10 cellular contexts compared by ENCODE assay signal in genomic region chr10:79223346-79224048, GRCh38.
DNase-seq lines count a peak whose midpoint lies in the region; ATAC-seq and TF ChIP-seq lines count a peak whose summit lies in the region.
"Had no signal": no experiment of that assay in that cellular context is flagged by ENCODE, and none has a peak within 500 bp of the region (broad histone marks: within the 10 kb centered on the region; RNA-seq: fewer than 3 reads in every experiment).

No MANE protein-coding gene starts in this region.

- no peaks in the 10 kb centered on the region for H3K36me3 Mint-ChIP-seq in WTC11
- H3K36me3 Mint-ChIP-seq in glutamatergic neuron (ENCODE audit: unreplicated experiment): no peaks in the 10 kb centered on the region

- TF ChIP-seq CTCF in WTC11 (IDR thresholded peaks at IDR 0.05) (no peak), glutamatergic neuron (IDR thresholded peaks at IDR 0.05; ENCODE audit: partially characterized antibody, unreplicated experiment) (no peak), testis (IDR thresholded peaks at IDR 0.05) (no peak)

- peak; percentile 25 for ATAC-seq in WTC11
- no peak for ATAC-seq in HG02884 (IDR thresholded peaks at IDR 0.05; ENCODE audit: unreplicated experiment)
- no peak for ATAC-seq in HG03378 (IDR thresholded peaks at IDR 0.05; ENCODE audit: unreplicated experiment)

- H3K27me3 ChIP-seq in mucosa of stomach (ENCODE audit: control insufficient read depth, insufficient read depth, low read length): no peaks in the 10 kb centered on the region
- no peaks in the 10 kb centered on the region for H3K27me3 ChIP-seq in testis

- intact Hi-C loops in testis (cut with DNase I; ENCODE audit: low total_unique reads): no loop called here

- H3K9me3 Mint-ChIP-seq in WTC11: no peaks in the 10 kb centered on the region
- H3K9me3 Mint-ChIP-seq in glutamatergic neuron (ENCODE audit: unreplicated experiment): peaks cover 37% of the 10 kb centered on the region

- H3K9ac ChIP-seq in mucosa of stomach (ENCODE audit: low read length): peak overlapping the region; percentile 23

- POLR2A ChIA-PET in WTC11 (lab: Charles Lee): no interaction called here

- no peak for TF ChIP-seq POLR2A in testis (IDR thresholded peaks at IDR 0.05)

- no peak overlapping the region for H3K4me3 Mint-ChIP-seq in WTC11
- peak overlapping the region; percentile 62 for H3K4me3 Mint-ChIP-seq in glutamatergic neuron (ENCODE audit: unreplicated experiment)
- H3K4me3 Mint-ChIP-seq: activated naive CD8-positive, alpha-beta T cell had no signal

- peak overlapping the region; percentile 4 to 52 for H3K27ac ChIP-seq in testis

- H3K4me1 ChIP-seq in mucosa of stomach (ENCODE audit: control insufficient read depth, insufficient read depth, low read length) (peaks cover 22% of the 10 kb centered on the region), testis (peaks cover 44% of the 10 kb centered on the region)

- WGBS in testis, 2 donors: 50 to 52% methylated on average over 9 to 13 of the region's 13 CpGs

- CTCF ChIA-PET in WTC11 (lab: Charles Lee): interaction anchor here (0.5 to 0.6 kb wide), 2 partner anchors 8 to 17 kb away, joined by 3 read pairs; no protein-coding TSS in a partner anchor

- H3K27me3 Mint-ChIP-seq in WTC11 (ENCODE audit: low read depth) (no peaks in the 10 kb centered on the region), glutamatergic neuron (ENCODE audit: unreplicated experiment) (peaks cover 23% of the 10 kb centered on the region)
- H3K27me3 Mint-ChIP-seq: activated naive CD8-positive, alpha-beta T cell had no signal

- H3K4me3 ChIP-seq in mucosa of stomach (ENCODE audit: low read length) (no peak overlapping the region), testis (no peak overlapping the region)

- peak; percentile 42 for DNase-seq in WTC11 (ENCODE audit: low spot score)
- peak; percentile 54 for DNase-seq in glutamatergic neuron
- DNase-seq in testis: peak; percentile 67
- DNase-seq in dedifferentiated amniotic fluid mesenchymal stem cell (ENCODE audit: extremely low spot score): no peak
- no peak for DNase-seq in NCI-H510A (lab: John Stamatoyannopoulos, UW)
- DNase-seq: NCI-H526 had no signal

- peaks cover 48% of the 10 kb centered on the region for H3K4me1 Mint-ChIP-seq in WTC11
- H3K4me1 Mint-ChIP-seq in glutamatergic neuron (ENCODE audit: low read depth, unreplicated experiment): peaks cover 57% of the 10 kb centered on the region

- peak overlapping the region; percentile 83 for H3K27ac Mint-ChIP-seq in WTC11
- peak overlapping the region; percentile 87 for H3K27ac Mint-ChIP-seq in glutamatergic neuron (ENCODE audit: unreplicated experiment)
- H3K27ac Mint-ChIP-seq: activated naive CD8-positive, alpha-beta T cell had no signal

- no peaks in the 10 kb centered on the region for H3K9me3 ChIP-seq in mucosa of stomach (ENCODE audit: control insufficient read depth, low read length)
- H3K9me3 ChIP-seq in testis: no peaks in the 10 kb centered on the region

- H3K36me3 ChIP-seq in mucosa of stomach (ENCODE audit: control insufficient read depth, insufficient read depth, low read length): peaks cover 9% of the 10 kb centered on the region
- no peaks in the 10 kb centered on the region for H3K36me3 ChIP-seq in testis (ENCODE audit: low read depth, missing control alignments)

TF ChIP-seq in WTC11, 78 proteins besides CTCF, POLR2A, EP300 and RAD21 (continues in another document):
- TF ChIP-seq USF2 (CRISPR knock-in tag; IDR thresholded peaks at IDR 0.05): peak; percentile 48
- peak; percentile 82; the same call in 1 of the 2 replicates for TF ChIP-seq ZNF281 (CRISPR knock-in tag; IDR thresholded peaks at IDR 0.05)
- TF ChIP-seq ZNF512 (CRISPR knock-in tag; IDR thresholded peaks at IDR 0.05; ENCODE audit: borderline replicate concordance): no peak
- TF ChIP-seq MYBL2 (CRISPR knock-in tag; IDR thresholded peaks at IDR 0.05): no peak
- TF ChIP-seq ZNF532 (CRISPR knock-in tag; IDR thresholded peaks at IDR 0.05; ENCODE audit: borderline replicate concordance): no peak
- TF ChIP-seq GRHL2 (CRISPR knock-in tag; IDR thresholded peaks at IDR 0.05; ENCODE audit: insufficient replicate concordance, severe bottlenecking): no peak
- no peak for TF ChIP-seq ATF6 (CRISPR knock-in tag; IDR thresholded peaks at IDR 0.05)

Comparison
In these comparisons a context has a peak if more than half of its experiments do, and no peak if none do; other contexts are left out.
1. DNase-seq: peak in WTC11 (single experiment), glutamatergic neuron (single experiment) and testis (single experiment); none in dedifferentiated amniotic fluid mesenchymal stem cell (single experiment) and NCI-H510A (single experiment).